1 cellular context compared by ENCODE assay signal in the genomic region with DNA sequence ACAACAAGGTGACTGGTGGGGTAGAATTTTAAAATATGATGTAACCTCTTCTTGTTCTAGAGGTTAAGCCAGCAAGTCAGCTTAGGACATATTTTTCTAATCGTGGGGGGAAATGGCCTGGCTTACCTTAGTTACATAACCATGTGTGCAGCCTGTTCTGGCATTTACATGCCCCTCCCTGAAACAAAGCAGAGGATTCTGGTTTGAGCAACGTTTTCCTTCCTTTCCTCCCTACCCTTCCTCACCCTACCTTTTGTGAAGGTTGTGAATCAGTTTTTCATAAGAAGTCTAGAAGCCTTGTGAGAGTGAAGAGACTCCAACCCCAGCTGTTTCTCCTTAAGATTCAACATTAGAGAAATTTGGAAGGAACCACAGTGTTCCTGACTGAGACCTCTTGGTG.
TF ChIP-seq lines count a peak whose summit lies in the region.

No MANE protein-coding gene starts in this region.

TF ChIP-seq in SK-N-SH, 30 proteins besides CTCF, POLR2A, EP300 and RAD21 (continued from another document):
- TF ChIP-seq, protein P1, sequence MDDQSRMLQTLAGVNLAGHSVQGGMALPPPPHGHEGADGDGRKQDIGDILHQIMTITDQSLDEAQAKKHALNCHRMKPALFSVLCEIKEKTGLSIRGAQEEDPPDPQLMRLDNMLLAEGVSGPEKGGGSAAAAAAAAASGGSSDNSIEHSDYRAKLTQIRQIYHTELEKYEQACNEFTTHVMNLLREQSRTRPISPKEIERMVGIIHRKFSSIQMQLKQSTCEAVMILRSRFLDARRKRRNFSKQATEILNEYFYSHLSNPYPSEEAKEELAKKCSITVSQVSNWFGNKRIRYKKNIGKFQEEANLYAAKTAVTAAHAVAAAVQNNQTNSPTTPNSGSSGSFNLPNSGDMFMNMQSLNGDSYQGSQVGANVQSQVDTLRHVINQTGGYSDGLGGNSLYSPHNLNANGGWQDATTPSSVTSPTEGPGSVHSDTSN (IDR thresholded peaks at IDR 0.05): no peak
- no peak for TF ChIP-seq RXRA (IDR thresholded peaks at IDR 0.05; ENCODE audit: borderline replicate concordance, low read depth)
- TF ChIP-seq, protein P2, sequence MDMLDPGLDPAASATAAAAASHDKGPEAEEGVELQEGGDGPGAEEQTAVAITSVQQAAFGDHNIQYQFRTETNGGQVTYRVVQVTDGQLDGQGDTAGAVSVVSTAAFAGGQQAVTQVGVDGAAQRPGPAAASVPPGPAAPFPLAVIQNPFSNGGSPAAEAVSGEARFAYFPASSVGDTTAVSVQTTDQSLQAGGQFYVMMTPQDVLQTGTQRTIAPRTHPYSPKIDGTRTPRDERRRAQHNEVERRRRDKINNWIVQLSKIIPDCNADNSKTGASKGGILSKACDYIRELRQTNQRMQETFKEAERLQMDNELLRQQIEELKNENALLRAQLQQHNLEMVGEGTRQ (IDR thresholded peaks at IDR 0.05; ENCODE audit: borderline replicate concordance, low read depth, low read length): no peak
- no peak for TF ChIP-seq ELF1 (IDR thresholded peaks at IDR 0.05)
- TF ChIP-seq, protein P3, sequence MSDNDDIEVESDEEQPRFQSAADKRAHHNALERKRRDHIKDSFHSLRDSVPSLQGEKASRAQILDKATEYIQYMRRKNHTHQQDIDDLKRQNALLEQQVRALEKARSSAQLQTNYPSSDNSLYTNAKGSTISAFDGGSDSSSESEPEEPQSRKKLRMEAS (IDR thresholded peaks at IDR 0.05; ENCODE audit: low read depth): no peak
- TF ChIP-seq NFIC (IDR thresholded peaks at IDR 0.05; ENCODE audit: borderline replicate concordance): no peak
- no peak for TF ChIP-seq TEAD4 (IDR thresholded peaks at IDR 0.05; ENCODE audit: borderline replicate concordance, insufficient read depth)
- TF ChIP-seq GABPA (IDR thresholded peaks at IDR 0.05; ENCODE audit: low read depth): no peak
- no peak for TF ChIP-seq JUND (IDR thresholded peaks at IDR 0.05)
- TF ChIP-seq FOXM1 (IDR thresholded peaks at IDR 0.05; ENCODE audit: low read depth): no peak
- TF ChIP-seq SMC3 (IDR thresholded peaks at IDR 0.05; ENCODE audit: low read depth, low read length): no peak
